ENCODE assay signal across 10 cellular contexts in genomic region chr15:98799991-98800390, GRCh38.
DNase-seq lines count a peak whose midpoint lies in the region; ATAC-seq and TF ChIP-seq lines count a peak whose summit lies in the region.
"Had no signal": no experiment of that assay in that cellular context is flagged by ENCODE, and none has a peak within 500 bp of the region (broad histone marks: within the 10 kb centered on the region; RNA-seq: fewer than 3 reads in every experiment).

No MANE protein-coding gene starts in this region.

- no peak for ATAC-seq in upper lobe of right lung
- no peak for ATAC-seq in HG03378 (IDR thresholded peaks at IDR 0.05; ENCODE audit: unreplicated experiment)

- peak overlapping the region; percentile 23 for H3K27ac ChIP-seq in colonic mucosa
- H3K27ac ChIP-seq in mesodermal cell (ENCODE audit: low read depth, low read length, severe bottlenecking), result peak overlapping the region; percentile 95
- H3K27ac ChIP-seq in upper lobe of right lung, result peak overlapping the region; percentile 28

- peaks cover 60% of the 10 kb centered on the region for H3K4me1 Mint-ChIP-seq in activated T-cell treated with anti-CD3 and anti-CD28 coated beads, Interleukin-2, amount 50 U/mL, for 24 hours (ENCODE audit: low read depth)

- H3K4me1 ChIP-seq in colonic mucosa (peaks cover 13% of the 10 kb centered on the region), mesodermal cell (ENCODE audit: control insufficient read depth, insufficient read depth, low read length, poor library complexity, severe bottlenecking) (peaks cover 48% of the 10 kb centered on the region), upper lobe of right lung (peaks cover 40% of the 10 kb centered on the region)

- H3K27me3 ChIP-seq in colonic mucosa, result no peaks in the 10 kb centered on the region
- no peaks in the 10 kb centered on the region for H3K27me3 ChIP-seq in upper lobe of right lung

- intact Hi-C loops in colonic mucosa (cut with DNase I) (no loop called here), upper lobe of right lung (cut with DNase I) (no loop called here), posterior cingulate gyrus (cut with DNase I) (loop anchor here (2.0 kb wide), 3 partner anchors 15 to 151 kb away; partner anchors contain the start of gene IGF1R)

- peaks cover 3% of the 10 kb centered on the region for H3K36me3 Mint-ChIP-seq in activated T-cell treated with anti-CD3 and anti-CD28 coated beads, Interleukin-2, amount 50 U/mL, for 24 hours (ENCODE audit: low read depth)

- H3K9ac ChIP-seq in colonic mucosa (ENCODE audit: low read depth in 2 of 2, low read length in 2 of 2), result peak overlapping the region; percentile 1 to 15

- DNase-seq in activated T-cell treated with anti-CD3 and anti-CD28 coated beads, Interleukin-2, amount 50 U/mL, for 24 hours, result no peak
- no peak for DNase-seq in activated T-cell treated with anti-CD3 and anti-CD28 coated beads, Interleukin-2, amount 50 U/mL, for 1 hour
- DNase-seq in colonic mucosa (peak; percentile 25), upper lobe of right lung (no peak), posterior cingulate gyrus (no peak), mucosa of gallbladder (ENCODE audit: low spot score) (no peak)
- DNase-seq: Karpas-422; stimulated activated naive CD4-positive, alpha-beta T cell had no signal

- 0 to 14% methylated on average over 1 of the region's 2 CpGs for WGBS in mesodermal cell (ENCODE audit: insufficient coverage in 2 of 2), 2 experiments

- H3K9me3 ChIP-seq in colonic mucosa, result no peaks in the 10 kb centered on the region
- H3K9me3 ChIP-seq in mesodermal cell (ENCODE audit: control insufficient read depth, low read length), result no peaks in the 10 kb centered on the region
- no peaks in the 10 kb centered on the region for H3K9me3 ChIP-seq in upper lobe of right lung

- H3K9me3 Mint-ChIP-seq in activated T-cell treated with anti-CD3 and anti-CD28 coated beads, Interleukin-2, amount 50 U/mL, for 24 hours, result no peaks in the 10 kb centered on the region

- H3K4me3 Mint-ChIP-seq in activated T-cell treated with anti-CD3 and anti-CD28 coated beads, Interleukin-2, amount 50 U/mL, for 24 hours, result no peak overlapping the region

- H3K27ac Mint-ChIP-seq in activated T-cell treated with anti-CD3 and anti-CD28 coated beads, Interleukin-2, amount 50 U/mL, for 24 hours, result peak overlapping the region; percentile 13

- H3K36me3 ChIP-seq in colonic mucosa (no peaks in the 10 kb centered on the region), mesodermal cell (ENCODE audit: control insufficient read depth, insufficient read depth, low read length) (no peaks in the 10 kb centered on the region), upper lobe of right lung (no peaks in the 10 kb centered on the region)

- TF ChIP-seq CTCF in colonic mucosa (IDR thresholded peaks at IDR 0.05), result no peak
- no peak for TF ChIP-seq CTCF in upper lobe of right lung (IDR thresholded peaks at IDR 0.05)

- H3K4me3 ChIP-seq in colonic mucosa (no peak overlapping the region), mesodermal cell (ENCODE audit: extremely low read depth, insufficient read depth, low read length, poor library complexity, severe bottlenecking) (no peak overlapping the region), upper lobe of right lung (no peak overlapping the region)

- no peaks in the 10 kb centered on the region for H3K27me3 Mint-ChIP-seq in activated T-cell treated with anti-CD3 and anti-CD28 coated beads, Interleukin-2, amount 50 U/mL, for 24 hours

Comparison
In these comparisons a context has a peak if more than half of its experiments do, and no peak if none do; other contexts are left out.
1. H3K27ac ChIP-seq: peak in every context shown above with its lines; median percentile 95 in mesodermal cell; 28 in upper lobe of right lung; 23 in colonic mucosa.